8 cellular contexts compared by ENCODE assay signal in the genomic region with DNA sequence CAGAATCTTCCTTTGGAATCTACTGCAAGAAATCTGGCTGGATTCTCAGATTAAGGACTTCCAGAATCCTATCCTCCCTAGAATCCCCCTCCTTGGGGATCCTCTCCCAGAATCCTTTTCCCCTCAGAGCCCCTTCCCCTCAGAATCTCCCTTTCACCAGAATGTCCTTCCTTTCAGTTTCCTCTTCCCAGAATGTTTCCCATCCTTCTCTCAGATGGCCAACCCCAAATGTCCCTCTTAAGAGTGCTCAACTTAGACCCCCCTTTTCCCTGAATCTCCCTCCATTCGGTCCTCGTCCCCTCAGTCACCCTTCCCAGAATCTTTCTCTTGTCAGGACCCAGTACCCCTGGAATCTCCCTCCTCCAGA. TPM values are rescaled to one million over a fixed set of nuclear protein-coding genes. Genes with fewer than 3 reads are reported as not detected.
DNase-seq lines count a peak whose midpoint lies in the region; TF ChIP-seq lines count a peak whose summit lies in the region.

No MANE protein-coding gene starts in this region.

- H3K4me2 ChIP-seq in DOHH2 (ENCODE audit: low read length) (peak overlapping the region; percentile 69), trophoblast cell (ENCODE audit: low read length) (peak overlapping the region; percentile 84)

- H3K18ac ChIP-seq in trophoblast cell (ENCODE audit: low read length), result no peak overlapping the region

- H3K79me2 ChIP-seq in DOHH2 (ENCODE audit: control insufficient read depth, low read length) (peaks cover 38% of the 10 kb centered on the region), trophoblast cell (ENCODE audit: control insufficient read depth, insufficient read depth, low read length, poor library complexity) (peaks cover 10% of the 10 kb centered on the region)

- no peak overlapping the region for H2AK5ac ChIP-seq in trophoblast cell (ENCODE audit: low read length)

- peak overlapping the region; percentile 92 for H3K4me3 ChIP-seq in DOHH2 (ENCODE audit: low read length)
- H3K4me3 ChIP-seq in esophagus (ENCODE audit: low read depth in 1 of 2, low read length in 2 of 2), result peak overlapping the region; percentile 7 to 92
- H3K4me3 ChIP-seq in trophoblast cell (ENCODE audit: low read depth, low read length), result no peak overlapping the region

- peak; percentile 20 for DNase-seq in RKO (ENCODE audit: low spot score)
- DNase-seq in trophoblast cell, result no peak
- DNase-seq in NCI-H1417 (lab: John Stamatoyannopoulos, UW), result no peak
- no peak for DNase-seq in G401 (ENCODE audit: low spot score)
- DNase-seq in NCI-H1930 (lab: John Stamatoyannopoulos, UW), result no peak
- no peak for DNase-seq in DMS53 (lab: John Stamatoyannopoulos, UW)

- H4K12ac ChIP-seq in trophoblast cell (ENCODE audit: low read depth, low read length), result peak overlapping the region; percentile 69

- H2BK5ac ChIP-seq in trophoblast cell (ENCODE audit: low read depth, low read length, poor library complexity), result peak overlapping the region; percentile 41

- TF ChIP-seq CTCF in DOHH2 (IDR thresholded peaks at IDR 0.05; ENCODE audit: low read depth, low read length, poor library complexity, severe bottlenecking), result no peak

- H3K27me3 ChIP-seq in DOHH2 (ENCODE audit: control insufficient read depth, low read length) (no peaks in the 10 kb centered on the region), esophagus (ENCODE audit: control insufficient read depth in 1 of 2, insufficient read depth in 2 of 2, low read length in 2 of 2) (no peaks in the 10 kb centered on the region), trophoblast cell (ENCODE audit: insufficient read depth, low read length) (no peaks in the 10 kb centered on the region)

- H3K36me3 ChIP-seq in DOHH2 (ENCODE audit: control insufficient read depth, low read length) (peaks cover 39% of the 10 kb centered on the region), esophagus (ENCODE audit: control insufficient read depth in 2 of 2, insufficient read depth in 2 of 2, low read length in 1 of 2) (peaks cover 12 to 17% of the 10 kb centered on the region in 2 donors), trophoblast cell (ENCODE audit: control insufficient read depth in 1 of 2, insufficient read depth in 2 of 2, low read length in 2 of 2) (peaks cover 22 to 26% of the 10 kb centered on the region in 2 experiments)

- 2 to 3% methylated on average over 2 of the region's 2 CpGs for WGBS in esophagus, 2 donors
- WGBS in trophoblast cell (ENCODE audit: extremely low coverage, insufficient coverage, insufficient read length), result no CpG with 5 or more reads among the region's 2 CpGs

- no peaks in the 10 kb centered on the region for H3K9me2 ChIP-seq in DOHH2 (replicated peaks; ENCODE audit: control insufficient read depth, low read length)

- H3K9me3 ChIP-seq in DOHH2 (ENCODE audit: control insufficient read depth, insufficient read depth, low read length) (no peaks in the 10 kb centered on the region), esophagus (ENCODE audit: control insufficient read depth in 2 of 2, insufficient read depth in 1 of 2, low read depth in 1 of 2, low read length in 1 of 2) (no peaks in the 10 kb centered on the region), trophoblast cell (ENCODE audit: insufficient read depth, low read depth, low read length) (no peaks in the 10 kb centered on the region)

- H4K8ac ChIP-seq in trophoblast cell (ENCODE audit: low read depth, low read length), result peak overlapping the region; percentile 90

- peak overlapping the region; percentile 80 for H3K9ac ChIP-seq in trophoblast cell (ENCODE audit: low read length)

- H2BK12ac ChIP-seq in trophoblast cell (ENCODE audit: low read length), result no peak overlapping the region

- no peak overlapping the region for H3K23ac ChIP-seq in trophoblast cell (ENCODE audit: low read length)

- H4K20me1 ChIP-seq in DOHH2 (ENCODE audit: control insufficient read depth, insufficient read depth, low read depth, low read length), result peaks cover 15% of the 10 kb centered on the region

- peak overlapping the region; percentile 30 for H3K4ac ChIP-seq in trophoblast cell (ENCODE audit: low read depth, low read length)

- H3K4me1 ChIP-seq in DOHH2 (ENCODE audit: control insufficient read depth, low read length) (peaks cover 63% of the 10 kb centered on the region), esophagus (ENCODE audit: control insufficient read depth in 2 of 2, insufficient read depth in 2 of 2, low read length in 1 of 2) (peaks cover 0 to 6% of the 10 kb centered on the region in 2 donors), trophoblast cell (ENCODE audit: control insufficient read depth in 1 of 2, insufficient read depth in 2 of 2, low read length in 2 of 2) (peaks cover 5 to 10% of the 10 kb centered on the region in 2 experiments)

- H4K91ac ChIP-seq in trophoblast cell (ENCODE audit: low read depth, low read length), result peak overlapping the region; percentile 81

- in situ Hi-C loops in G401 (cut with HindIII; ENCODE audit: low sequenced_read_pairs), result no loop called here

- H3K14ac ChIP-seq in trophoblast cell (ENCODE audit: low read length), result peak overlapping the region; percentile 69

- peaks cover 6% of the 10 kb centered on the region for H3K79me1 ChIP-seq in trophoblast cell (ENCODE audit: low read length)

- peak overlapping the region; percentile 45 for H2AFZ ChIP-seq in trophoblast cell (ENCODE audit: insufficient read depth, low read length, poor library complexity)

- peaks cover 48% of the 10 kb centered on the region for H3F3A ChIP-seq in DOHH2 (ENCODE audit: control insufficient read depth, insufficient read depth)

- peak overlapping the region; percentile 63 for H3K27ac ChIP-seq in DOHH2 (ENCODE audit: low read depth, low read length)
- H3K27ac ChIP-seq in esophagus (ENCODE audit: low read depth in 2 of 2, low read length in 1 of 2), result peak overlapping the region; percentile 65 to 93
- H3K27ac ChIP-seq in trophoblast cell (ENCODE audit: low read depth, low read length), result peak overlapping the region; percentile 42

- no peak overlapping the region for H2BK120ac ChIP-seq in trophoblast cell (ENCODE audit: insufficient read depth, low read length, poor library complexity)

RNA-seq across cellular contexts. Expression of a gene that starts 0.6 kb away (rescaled TPM):
- 1,000 to 10,000 TPM; 1,628 to 3,096 TPM for polyA plus RNA-seq in esophagus
- 3,136 and 3,193 TPM in 2 replicates for polyA plus RNA-seq in trophoblast cell (2013)
- total RNA-seq in G401 (2014; rRNA removed; shearing (Covaris generic)), result 167 and 180 TPM in 2 replicates

RNA-seq across cellular contexts. Expression of a gene that starts 9.0 kb away (rescaled TPM):
- polyA plus RNA-seq in esophagus, result 10 to 100 TPM; 51.5 to 90.2 TPM
- polyA plus RNA-seq in trophoblast cell (2013), result 139 and 147 TPM in 2 replicates
- total RNA-seq in G401 (2014; rRNA removed; shearing (Covaris generic)), result 84.8 and 92.4 TPM in 2 replicates

RNA-seq across cellular contexts. Expression of a gene that starts 23.9 kb away (rescaled TPM):
- 1 to 10 TPM; 3.8 to 9.2 TPM for polyA plus RNA-seq in esophagus
- 51.5 and 53.7 TPM in 2 replicates for polyA plus RNA-seq in trophoblast cell (2013)
- total RNA-seq in G401 (2014; rRNA removed; shearing (Covaris generic)), result 18.3 and 21.3 TPM in 2 replicates

RNA-seq across cellular contexts. Expression of a gene that starts 29.7 kb away (rescaled TPM):
- polyA plus RNA-seq in esophagus, result 100 to 1,000 TPM; 249 to 382 TPM
- polyA plus RNA-seq in trophoblast cell (2013), result 34.2 and 35.4 TPM in 2 replicates
- 1.1 and 1.9 TPM in 2 replicates for total RNA-seq in G401 (2014; rRNA removed; shearing (Covaris generic))

RNA-seq across cellular contexts. Expression of a gene that starts 44.3 kb away (rescaled TPM):
- polyA plus RNA-seq in esophagus, result 10 to 100 TPM; 42.3 to 42.4 TPM
- polyA plus RNA-seq in trophoblast cell (2013), result 66.8 and 71.3 TPM in 2 replicates
- total RNA-seq in G401 (2014; rRNA removed; shearing (Covaris generic)), result 159 and 162 TPM in 2 replicates
